Comparison of ENCODE assay signal across 38 cellular contexts in genomic region chr9:96532173-96532572, GRCh38.
"Had no signal": no experiment of that assay in that cellular context is flagged by ENCODE, and none has a peak within 500 bp of the region (broad histone marks: within the 10 kb centered on the region; RNA-seq: fewer than 3 reads in every experiment).

No MANE protein-coding gene starts in this region.

- H3K27me3 ChIP-seq: adrenal gland, ascending aorta, body of pancreas, brain microvascular endothelial cell, breast epithelium, cardiac muscle cell had no signal

- DNase-seq: activated effector memory CD4-positive, alpha-beta T cell treated with anti-CD3 and anti-CD28 coated beads, Interleukin-2, amount 50 U/mL, for 16 hours; activated effector memory CD4-positive, alpha-beta T cell treated with Interleukin-2 at 50 U/mL for 16 hours; activated gamma-delta T cell; activated gamma-delta T cell treated with Interleukin-2 at 50 U/mL for 16 hours; activated naive CD4-positive, alpha-beta T cell; activated naive CD4-positive, alpha-beta T cell treated with anti-CD3 and anti-CD28 coated beads for 36 hours; activated naive CD4-positive, alpha-beta T cell treated with anti-CD3 and anti-CD28 coated beads, Interleukin-2, amount 10 ng/mL, durations not matched to agents 7 days and 5 days; activated naive CD4-positive, alpha-beta T cell treated with anti-CD3 and anti-CD28 coated beads, Interleukin-2, amount 50 U/mL, for 16 hours; activated naive CD4-positive, alpha-beta T cell treated with Interleukin-2 at 50 U/mL for 16 hours; activated naive CD8-positive, alpha-beta T cell treated with anti-CD3 and anti-CD28 coated beads for 36 hours; activated naive CD8-positive, alpha-beta T cell treated with anti-CD3 and anti-CD28 coated beads, Interleukin-2, amount 10 ng/mL, durations not matched to agents 7 days and 5 days; activated naive CD8-positive, alpha-beta T cell treated with anti-CD3 and anti-CD28 coated beads, Interleukin-2, amount 50 U/mL, for 24 hours; activated T-cell treated with anti-CD3 and anti-CD28 coated beads, Interleukin-2, amount 50 U/mL, for 1 hour; activated T-cell treated with anti-CD3 and anti-CD28 coated beads, Interleukin-2, amount 50 U/mL, for 24 hours; activated T-cell treated with anti-CD3 and anti-CD28 coated beads, Interleukin-2, amount 50 U/mL, for 4 hours; activated T-cell treated with anti-CD3 and anti-CD28 coated beads, Interleukin-2, amount 50 U/mL, for 48 hours; activated T-cell treated with anti-CD3 and anti-CD28 coated beads, Interleukin-2, amount 50 U/mL, for 72 hours; adrenal gland; amniotic stem cell; amygdala; anterior cingulate cortex; aorta; body of pancreas; brain microvascular endothelial cell; caudate nucleus; central memory CD4-positive, alpha-beta T cell; cerebellar nuclear complex had no signal

- H3K9me3 ChIP-seq: adrenal gland, ascending aorta, body of pancreas, breast epithelium had no signal

- H3K4me1 Mint-ChIP-seq: activated naive CD4-positive, alpha-beta T cell treated with anti-CD3 and anti-CD28 coated beads, Interleukin-2, amount 10 ng/mL, durations not matched to agents 7 days and 5 days; activated naive CD4-positive, alpha-beta T cell treated with anti-CD3 and anti-CD28 coated beads, Interleukin-2, amount 50 U/mL, for 24 hours; activated naive CD8-positive, alpha-beta T cell treated with anti-CD3 and anti-CD28 coated beads for 36 hours; activated naive CD8-positive, alpha-beta T cell treated with anti-CD3 and anti-CD28 coated beads, Interleukin-2, amount 50 U/mL, for 24 hours; brain; central memory CD8-positive, alpha-beta T cell had no signal

- H3K36me3 Mint-ChIP-seq: activated naive CD4-positive, alpha-beta T cell treated with anti-CD3 and anti-CD28 coated beads, Interleukin-2, amount 10 ng/mL, durations not matched to agents 7 days and 5 days; activated naive CD8-positive, alpha-beta T cell treated with anti-CD3 and anti-CD28 coated beads, Interleukin-2, amount 10 ng/mL, durations not matched to agents 7 days and 5 days had no signal

- H3K36me3 ChIP-seq: adrenal gland, brain microvascular endothelial cell, breast epithelium had no signal

- H3K4me3 ChIP-seq: adrenal gland, ascending aorta, body of pancreas, breast epithelium, cardiac muscle cell had no signal

- H3K27me3 Mint-ChIP-seq: activated naive CD4-positive, alpha-beta T cell treated with anti-CD3 and anti-CD28 coated beads, Interleukin-2, amount 10 ng/mL, durations not matched to agents 7 days and 5 days; activated naive CD4-positive, alpha-beta T cell treated with anti-CD3 and anti-CD28 coated beads, Interleukin-2, amount 50 U/mL, for 24 hours; activated naive CD8-positive, alpha-beta T cell; activated naive CD8-positive, alpha-beta T cell treated with anti-CD3 and anti-CD28 coated beads for 36 hours; activated naive CD8-positive, alpha-beta T cell treated with anti-CD3 and anti-CD28 coated beads, Interleukin-2, amount 10 ng/mL, durations not matched to agents 7 days and 5 days; activated naive CD8-positive, alpha-beta T cell treated with anti-CD3 and anti-CD28 coated beads, Interleukin-2, amount 50 U/mL, for 24 hours; activated T-cell treated with anti-CD3 and anti-CD28 coated beads, Interleukin-2, amount 50 U/mL, for 24 hours; brain; central memory CD8-positive, alpha-beta T cell had no signal

- H3K27ac ChIP-seq: adrenal gland, ascending aorta, body of pancreas, brain microvascular endothelial cell, breast epithelium, cardiac muscle cell had no signal

- H3K4me1 ChIP-seq: adrenal gland, body of pancreas, breast epithelium had no signal

- ATAC-seq: activated naive CD4-positive, alpha-beta T cell treated with anti-CD3 and anti-CD28 coated beads, Interleukin-2, amount 50 U/mL, for 72 hours; activated naive CD8-positive, alpha-beta T cell treated with anti-CD3 and anti-CD28 coated beads, Interleukin-2, amount 50 U/mL, for 24 hours; activated T-cell treated with anti-CD3 and anti-CD28 coated beads, Interleukin-2, amount 50 U/mL, for 4 hours; activated T-cell treated with anti-CD3 and anti-CD28 coated beads, Interleukin-2, amount 50 U/mL, for 72 hours; body of pancreas had no signal

- H3K4me3 Mint-ChIP-seq: activated naive CD4-positive, alpha-beta T cell treated with anti-CD3 and anti-CD28 coated beads for 36 hours; activated naive CD4-positive, alpha-beta T cell treated with anti-CD3 and anti-CD28 coated beads, Interleukin-2, amount 10 ng/mL, durations not matched to agents 7 days and 5 days; activated naive CD4-positive, alpha-beta T cell treated with anti-CD3 and anti-CD28 coated beads, Interleukin-2, amount 50 U/mL, for 24 hours; activated naive CD8-positive, alpha-beta T cell; activated naive CD8-positive, alpha-beta T cell treated with anti-CD3 and anti-CD28 coated beads for 36 hours; activated naive CD8-positive, alpha-beta T cell treated with anti-CD3 and anti-CD28 coated beads, Interleukin-2, amount 10 ng/mL, durations not matched to agents 7 days and 5 days; activated naive CD8-positive, alpha-beta T cell treated with anti-CD3 and anti-CD28 coated beads, Interleukin-2, amount 50 U/mL, for 24 hours; activated T-cell treated with anti-CD3 and anti-CD28 coated beads, Interleukin-2, amount 50 U/mL, for 24 hours; activated T-cell treated with anti-CD3 and anti-CD28 coated beads, Interleukin-2, amount 50 U/mL, for 4 hours; activated T-cell treated with anti-CD3 and anti-CD28 coated beads, Interleukin-2, amount 50 U/mL, for 72 hours; activated T-helper 1 cell treated with anti-CD3 and anti-CD28 coated beads, Interleukin-12 subunit alpha, Interleukin-12 subunit beta, Interleukin-2, Interleukin-4 antibody, amounts not matched to agents 30 ng/mL and 10 ng/mL and 1 ng/mL, durations not matched to agents 14 hours and 24 hours and 36 hours; brain; central memory CD8-positive, alpha-beta T cell had no signal

- FAIRE-seq: bronchial epithelial cell had no signal

- H3K27ac Mint-ChIP-seq: activated naive CD4-positive, alpha-beta T cell treated with anti-CD3 and anti-CD28 coated beads for 36 hours; activated naive CD4-positive, alpha-beta T cell treated with anti-CD3 and anti-CD28 coated beads, Interleukin-2, amount 10 ng/mL, durations not matched to agents 7 days and 5 days; activated naive CD4-positive, alpha-beta T cell treated with anti-CD3 and anti-CD28 coated beads, Interleukin-2, amount 50 U/mL, for 24 hours; activated naive CD4-positive, alpha-beta T cell treated with anti-CD3 and anti-CD28 coated beads, Interleukin-2, amount 50 U/mL, for 72 hours; activated naive CD8-positive, alpha-beta T cell; activated naive CD8-positive, alpha-beta T cell treated with anti-CD3 and anti-CD28 coated beads for 36 hours; activated naive CD8-positive, alpha-beta T cell treated with anti-CD3 and anti-CD28 coated beads, Interleukin-2, amount 10 ng/mL, durations not matched to agents 7 days and 5 days; activated naive CD8-positive, alpha-beta T cell treated with anti-CD3 and anti-CD28 coated beads, Interleukin-2, amount 50 U/mL, for 24 hours; activated T-cell treated with anti-CD3 and anti-CD28 coated beads, Interleukin-2, amount 50 U/mL, for 24 hours; activated T-cell treated with anti-CD3 and anti-CD28 coated beads, Interleukin-2, amount 50 U/mL, for 72 hours; activated T-helper 1 cell treated with anti-CD3 and anti-CD28 coated beads, Interleukin-12 subunit alpha, Interleukin-12 subunit beta, Interleukin-2, Interleukin-4 antibody, amounts not matched to agents 30 ng/mL and 10 ng/mL and 1 ng/mL, durations not matched to agents 14 hours and 24 hours and 36 hours; activated T-helper 2 cell treated with anti-CD3 and anti-CD28 coated beads, Interferon-gamma antibody, Interleukin-2, Interleukin-4, amounts not matched to agents 10 μg/mL and 5 μg/mL and 100 μg/mL, durations not matched to agents 14 hours and 24 hours and 36 hours; brain had no signal

- H3K9me3 Mint-ChIP-seq: activated naive CD4-positive, alpha-beta T cell treated with anti-CD3 and anti-CD28 coated beads for 36 hours; activated naive CD4-positive, alpha-beta T cell treated with anti-CD3 and anti-CD28 coated beads, Interleukin-2, amount 50 U/mL, for 24 hours; activated naive CD4-positive, alpha-beta T cell treated with anti-CD3 and anti-CD28 coated beads, Interleukin-2, amount 50 U/mL, for 72 hours; activated naive CD8-positive, alpha-beta T cell treated with anti-CD3 and anti-CD28 coated beads for 36 hours; activated naive CD8-positive, alpha-beta T cell treated with anti-CD3 and anti-CD28 coated beads, Interleukin-2, amount 50 U/mL, for 24 hours; activated T-cell treated with anti-CD3 and anti-CD28 coated beads, Interleukin-2, amount 50 U/mL, for 24 hours; activated T-helper 1 cell treated with anti-CD3 and anti-CD28 coated beads, Interleukin-12 subunit alpha, Interleukin-12 subunit beta, Interleukin-2, Interleukin-4 antibody, amounts not matched to agents 30 ng/mL and 10 ng/mL and 1 ng/mL, durations not matched to agents 14 hours and 24 hours and 36 hours had no signal
